Comparison of ENCODE assay signal across 1 cellular context in the genomic region with DNA sequence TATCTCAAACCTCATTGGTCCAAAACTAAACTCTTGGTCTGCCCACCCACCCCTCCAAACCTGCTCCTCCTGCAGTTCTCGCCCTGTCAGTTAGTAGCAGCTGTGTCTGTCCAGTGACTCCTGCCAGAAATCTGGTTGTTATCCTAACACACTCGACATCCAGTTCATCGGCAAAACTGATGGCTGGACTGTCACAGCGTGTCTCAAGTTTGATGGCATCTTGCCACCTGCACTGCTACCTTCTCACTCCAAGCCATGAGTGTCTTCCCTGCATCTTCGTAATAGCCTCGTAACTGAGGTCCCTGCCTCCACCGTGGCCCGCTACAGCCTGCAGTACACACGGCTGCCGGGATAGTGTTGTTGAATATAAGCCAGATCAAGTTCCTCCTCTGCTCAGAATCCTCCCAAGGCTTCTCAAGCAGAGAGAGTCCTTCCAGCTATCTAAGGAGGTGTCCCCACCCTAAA.
TF ChIP-seq lines count a peak whose summit lies in the region.

No MANE protein-coding gene starts in this region.

TF ChIP-seq in K562, 482 proteins besides CTCF, POLR2A, EP300 and RAD21 (continued from another document and continues in another):
- no peak for TF ChIP-seq PBX2 (CRISPR knock-in tag; IDR thresholded peaks at IDR 0.05; ENCODE audit: low read depth)
- no peak for TF ChIP-seq PBX2 (tag; conservative IDR thresholded peaks at IDR 0.05; ENCODE audit: low read depth)
- no peak for TF ChIP-seq U2AF1 (optimal IDR thresholded peaks at IDR 0.05; ENCODE audit: low read depth, low read length)
- TF ChIP-seq ZNF449 (CRISPR knock-in tag; IDR thresholded peaks at IDR 0.05): no peak
- no peak for TF ChIP-seq MCM5 (IDR thresholded peaks at IDR 0.05; ENCODE audit: low read depth)
- TF ChIP-seq NFIC (IDR thresholded peaks at IDR 0.05): peak; percentile 37; the same call in 1 of the 2 replicates
- no peak for TF ChIP-seq TAF7 (tag; IDR thresholded peaks at IDR 0.05)
- TF ChIP-seq HBP1 (CRISPR knock-in tag; IDR thresholded peaks at IDR 0.05): no peak
- TF ChIP-seq THRB (CRISPR knock-in tag; conservative IDR thresholded peaks at IDR 0.05): no peak
- TF ChIP-seq ZBTB8A (IDR thresholded peaks at IDR 0.05; ENCODE audit: partially characterized antibody): no peak
- no peak for TF ChIP-seq ZKSCAN8 (CRISPR knock-in tag; IDR thresholded peaks at IDR 0.05)
- TF ChIP-seq CGGBP1 (CRISPR knock-in tag; IDR thresholded peaks at IDR 0.05): no peak
- no peak for TF ChIP-seq ZHX1 (conservative IDR thresholded peaks at IDR 0.05; ENCODE audit: low read length)
- TF ChIP-seq ZNF609 (CRISPR knock-in tag; IDR thresholded peaks at IDR 0.05; ENCODE audit: borderline replicate concordance): no peak
- 0 out of 4 replicates have a peak, but pooled peaks of 1 of the 2 experiments have one; percentile 9 for TF ChIP-seq KDM1A (IDR thresholded peaks at IDR 0.05)
- 0 out of 2 replicates have a peak, but pooled peaks have one; percentile 31 for TF ChIP-seq NCOR1 (IDR thresholded peaks at IDR 0.05)
- TF ChIP-seq LCOR (CRISPR knock-in tag; IDR thresholded peaks at IDR 0.05): no peak
- TF ChIP-seq, protein P1, sequence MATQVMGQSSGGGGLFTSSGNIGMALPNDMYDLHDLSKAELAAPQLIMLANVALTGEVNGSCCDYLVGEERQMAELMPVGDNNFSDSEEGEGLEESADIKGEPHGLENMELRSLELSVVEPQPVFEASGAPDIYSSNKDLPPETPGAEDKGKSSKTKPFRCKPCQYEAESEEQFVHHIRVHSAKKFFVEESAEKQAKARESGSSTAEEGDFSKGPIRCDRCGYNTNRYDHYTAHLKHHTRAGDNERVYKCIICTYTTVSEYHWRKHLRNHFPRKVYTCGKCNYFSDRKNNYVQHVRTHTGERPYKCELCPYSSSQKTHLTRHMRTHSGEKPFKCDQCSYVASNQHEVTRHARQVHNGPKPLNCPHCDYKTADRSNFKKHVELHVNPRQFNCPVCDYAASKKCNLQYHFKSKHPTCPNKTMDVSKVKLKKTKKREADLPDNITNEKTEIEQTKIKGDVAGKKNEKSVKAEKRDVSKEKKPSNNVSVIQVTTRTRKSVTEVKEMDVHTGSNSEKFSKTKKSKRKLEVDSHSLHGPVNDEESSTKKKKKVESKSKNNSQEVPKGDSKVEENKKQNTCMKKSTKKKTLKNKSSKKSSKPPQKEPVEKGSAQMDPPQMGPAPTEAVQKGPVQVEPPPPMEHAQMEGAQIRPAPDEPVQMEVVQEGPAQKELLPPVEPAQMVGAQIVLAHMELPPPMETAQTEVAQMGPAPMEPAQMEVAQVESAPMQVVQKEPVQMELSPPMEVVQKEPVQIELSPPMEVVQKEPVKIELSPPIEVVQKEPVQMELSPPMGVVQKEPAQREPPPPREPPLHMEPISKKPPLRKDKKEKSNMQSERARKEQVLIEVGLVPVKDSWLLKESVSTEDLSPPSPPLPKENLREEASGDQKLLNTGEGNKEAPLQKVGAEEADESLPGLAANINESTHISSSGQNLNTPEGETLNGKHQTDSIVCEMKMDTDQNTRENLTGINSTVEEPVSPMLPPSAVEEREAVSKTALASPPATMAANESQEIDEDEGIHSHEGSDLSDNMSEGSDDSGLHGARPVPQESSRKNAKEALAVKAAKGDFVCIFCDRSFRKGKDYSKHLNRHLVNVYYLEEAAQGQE (CRISPR knock-in tag; IDR thresholded peaks at IDR 0.05; ENCODE audit: low read depth): no peak
- no peak for TF ChIP-seq TRIM28 (IDR thresholded peaks at IDR 0.05)
- TF ChIP-seq KLF6 (CRISPR knock-in tag; IDR thresholded peaks at IDR 0.05; ENCODE audit: borderline replicate concordance): no peak
- no peak for TF ChIP-seq ZNF76 (CRISPR knock-in tag; IDR thresholded peaks at IDR 0.05; ENCODE audit: borderline replicate concordance)
- no peak for TF ChIP-seq NFXL1 (CRISPR knock-in tag; IDR thresholded peaks at IDR 0.05)
- TF ChIP-seq TAL1 (IDR thresholded peaks at IDR 0.05): 0 out of 2 replicates have a peak, but pooled peaks have one; percentile 32
- TF ChIP-seq, protein P2, sequence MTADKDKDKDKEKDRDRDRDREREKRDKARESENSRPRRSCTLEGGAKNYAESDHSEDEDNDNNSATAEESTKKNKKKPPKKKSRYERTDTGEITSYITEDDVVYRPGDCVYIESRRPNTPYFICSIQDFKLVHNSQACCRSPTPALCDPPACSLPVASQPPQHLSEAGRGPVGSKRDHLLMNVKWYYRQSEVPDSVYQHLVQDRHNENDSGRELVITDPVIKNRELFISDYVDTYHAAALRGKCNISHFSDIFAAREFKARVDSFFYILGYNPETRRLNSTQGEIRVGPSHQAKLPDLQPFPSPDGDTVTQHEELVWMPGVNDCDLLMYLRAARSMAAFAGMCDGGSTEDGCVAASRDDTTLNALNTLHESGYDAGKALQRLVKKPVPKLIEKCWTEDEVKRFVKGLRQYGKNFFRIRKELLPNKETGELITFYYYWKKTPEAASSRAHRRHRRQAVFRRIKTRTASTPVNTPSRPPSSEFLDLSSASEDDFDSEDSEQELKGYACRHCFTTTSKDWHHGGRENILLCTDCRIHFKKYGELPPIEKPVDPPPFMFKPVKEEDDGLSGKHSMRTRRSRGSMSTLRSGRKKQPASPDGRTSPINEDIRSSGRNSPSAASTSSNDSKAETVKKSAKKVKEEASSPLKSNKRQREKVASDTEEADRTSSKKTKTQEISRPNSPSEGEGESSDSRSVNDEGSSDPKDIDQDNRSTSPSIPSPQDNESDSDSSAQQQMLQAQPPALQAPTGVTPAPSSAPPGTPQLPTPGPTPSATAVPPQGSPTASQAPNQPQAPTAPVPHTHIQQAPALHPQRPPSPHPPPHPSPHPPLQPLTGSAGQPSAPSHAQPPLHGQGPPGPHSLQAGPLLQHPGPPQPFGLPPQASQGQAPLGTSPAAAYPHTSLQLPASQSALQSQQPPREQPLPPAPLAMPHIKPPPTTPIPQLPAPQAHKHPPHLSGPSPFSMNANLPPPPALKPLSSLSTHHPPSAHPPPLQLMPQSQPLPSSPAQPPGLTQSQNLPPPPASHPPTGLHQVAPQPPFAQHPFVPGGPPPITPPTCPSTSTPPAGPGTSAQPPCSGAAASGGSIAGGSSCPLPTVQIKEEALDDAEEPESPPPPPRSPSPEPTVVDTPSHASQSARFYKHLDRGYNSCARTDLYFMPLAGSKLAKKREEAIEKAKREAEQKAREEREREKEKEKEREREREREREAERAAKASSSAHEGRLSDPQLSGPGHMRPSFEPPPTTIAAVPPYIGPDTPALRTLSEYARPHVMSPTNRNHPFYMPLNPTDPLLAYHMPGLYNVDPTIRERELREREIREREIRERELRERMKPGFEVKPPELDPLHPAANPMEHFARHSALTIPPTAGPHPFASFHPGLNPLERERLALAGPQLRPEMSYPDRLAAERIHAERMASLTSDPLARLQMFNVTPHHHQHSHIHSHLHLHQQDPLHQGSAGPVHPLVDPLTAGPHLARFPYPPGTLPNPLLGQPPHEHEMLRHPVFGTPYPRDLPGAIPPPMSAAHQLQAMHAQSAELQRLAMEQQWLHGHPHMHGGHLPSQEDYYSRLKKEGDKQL (CRISPR knock-in tag; IDR thresholded peaks at IDR 0.05; ENCODE audit: borderline replicate concordance): no peak
- no peak for TF ChIP-seq POLR3A (IDR thresholded peaks at IDR 0.05; ENCODE audit: borderline replicate concordance, extremely low read depth, insufficient read depth, insufficient read length)
- no peak for TF ChIP-seq RBM17 (IDR thresholded peaks at IDR 0.05; ENCODE audit: borderline replicate concordance, low read depth, low read length)
- TF ChIP-seq CBFA2T2 (conservative IDR thresholded peaks at IDR 0.05): peak; percentile 49; the same call in 1 of the 2 replicates
